1 cellular context compared by ENCODE assay signal in the genomic region with DNA sequence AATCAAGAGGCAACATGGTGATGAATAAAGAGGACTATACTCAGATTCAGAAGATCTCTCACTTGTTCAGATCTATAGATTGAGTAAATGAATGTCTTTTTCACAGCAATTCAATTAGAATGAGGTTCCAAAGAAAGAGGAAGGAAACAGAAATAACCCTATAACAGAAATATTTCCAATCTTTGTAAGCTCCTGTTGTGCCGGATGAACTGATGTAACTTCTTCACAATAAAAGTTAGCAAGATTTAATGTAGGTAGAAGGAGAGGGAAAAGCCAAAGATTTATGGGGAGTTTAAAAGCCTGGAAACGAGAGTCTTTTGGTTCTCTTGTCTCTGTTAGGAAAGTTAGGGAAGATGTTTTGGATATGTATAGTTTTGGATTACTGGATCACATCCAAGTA.
TF ChIP-seq lines count a peak whose summit lies in the region.

No MANE protein-coding gene starts in this region.

TF ChIP-seq in IMR-90, 13 proteins besides CTCF, POLR2A, EP300 and RAD21:
- TF ChIP-seq CHD1 (IDR thresholded peaks at IDR 0.05; ENCODE audit: low read depth, low read length): no peak
- TF ChIP-seq MXI1 (IDR thresholded peaks at IDR 0.05; ENCODE audit: borderline replicate concordance, low read depth, low read length): no peak
- TF ChIP-seq CEBPB (IDR thresholded peaks at IDR 0.05; ENCODE audit: low read depth, low read length): no peak
- no peak for TF ChIP-seq NFE2L2 (IDR thresholded peaks at IDR 0.05; ENCODE audit: low read depth, low read length)
- no peak for TF ChIP-seq BHLHE40 (IDR thresholded peaks at IDR 0.05; ENCODE audit: low read depth, low read length)
- TF ChIP-seq ELK1 (IDR thresholded peaks at IDR 0.05; ENCODE audit: borderline replicate concordance, low read depth, low read length): no peak
- no peak for TF ChIP-seq SMC3 (IDR thresholded peaks at IDR 0.05; ENCODE audit: low read depth, low read length)
- TF ChIP-seq RFX5 (IDR thresholded peaks at IDR 0.05; ENCODE audit: low read depth, low read length): no peak
- TF ChIP-seq MAZ (IDR thresholded peaks at IDR 0.05; ENCODE audit: borderline replicate concordance, low read depth, low read length): no peak
- TF ChIP-seq RCOR1 (IDR thresholded peaks at IDR 0.05; ENCODE audit: insufficient replicate concordance, low read length): no peak
- TF ChIP-seq MAFK (IDR thresholded peaks at IDR 0.05; ENCODE audit: low read depth, low read length): no peak
- no peak for TF ChIP-seq FOS (IDR thresholded peaks at IDR 0.05; ENCODE audit: low read depth, low read length)
- no peak for TF ChIP-seq USF2 (IDR thresholded peaks at IDR 0.05; ENCODE audit: low read depth, low read length)
